1 cellular context compared by ENCODE assay signal in genomic region chr22:37260396-37260795, GRCh38.
TF ChIP-seq lines count a peak whose summit lies in the region.

No MANE protein-coding gene starts in this region.

TF ChIP-seq in K562, 482 proteins besides CTCF, POLR2A, EP300 and RAD21:
- no peak for TF ChIP-seq BRF1 (IDR thresholded peaks at IDR 0.05; ENCODE audit: borderline replicate concordance, extremely low read depth, insufficient read length)
- TF ChIP-seq SOX6 (IDR thresholded peaks at IDR 0.05), result no peak
- no peak for TF ChIP-seq MITF (IDR thresholded peaks at IDR 0.05)
- TF ChIP-seq THAP7 (CRISPR knock-in tag; IDR thresholded peaks at IDR 0.05), result no peak
